In the genomic region with DNA sequence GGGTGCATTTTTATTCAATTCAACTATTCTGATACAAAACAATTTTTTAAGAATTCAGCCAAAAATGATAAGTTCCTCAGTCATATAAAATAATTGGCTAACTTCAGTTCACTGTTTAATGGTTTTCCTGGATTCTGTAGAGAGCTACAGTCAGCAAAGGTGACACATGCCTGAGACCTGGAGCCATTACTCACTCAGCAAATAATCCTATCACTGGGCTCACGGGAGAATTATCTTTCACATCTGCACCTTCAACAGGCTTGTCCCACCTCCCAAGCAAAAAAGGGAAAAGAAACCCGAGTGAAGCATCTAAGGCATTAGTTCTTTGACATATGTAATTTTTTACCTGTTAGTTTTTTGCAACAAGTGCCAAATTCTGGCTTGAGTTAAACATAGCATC, we compare ENCODE assay signal across 20 cellular contexts. TPM values are rescaled to one million over a fixed set of nuclear protein-coding genes. Genes with fewer than 3 reads are reported as not detected.
"Had no signal": no experiment of that assay in that cellular context is flagged by ENCODE, and none has a peak within 500 bp of the region (broad histone marks: within the 10 kb centered on the region; RNA-seq: fewer than 3 reads in every experiment).

No MANE protein-coding gene starts in this region.

- H3K9me3 ChIP-seq: ascending aorta, heart right ventricle, right atrium auricular region, tibial nerve had no signal

- H3K4me1 ChIP-seq: ascending aorta, heart right ventricle, right atrium auricular region, tibial nerve had no signal

- H3K4me3 ChIP-seq: ascending aorta, coronary artery, heart right ventricle, lung, right atrium auricular region, tibial nerve had no signal

- DNase-seq: activated CD4-positive, alpha-beta T cell treated with anti-CD3 and anti-CD28 coated beads for 1 hour; activated CD4-positive, alpha-beta T cell treated with anti-CD3 and anti-CD28 coated beads, Interleukin-2, amount 50 U/mL, for 4 hours; activated gamma-delta T cell; heart right ventricle; left colon; stimulated activated CD4-positive, alpha-beta T cell treated with anti-CD3 and anti-CD28 coated beads, Interleukin-12 subunit alpha, Interleukin-12 subunit beta, amount 100 ng/mL, for 4 hours; stimulated activated CD4-positive, alpha-beta T cell treated with anti-CD3 and anti-CD28 coated beads, Interleukin-1b, Interleukin-23, amount 100 ng/mL, for 48 hours; stimulated activated naive CD8-positive, alpha-beta T cell treated with anti-CD3 and anti-CD28 coated beads, Interleukin-15, Interleukin-2, amounts not matched to agents 100 U/mL and 50 U/mL, for 24 hours had no signal

- ATAC-seq: heart right ventricle; left colon; natural killer cell treated with Interleukin-12 subunit alpha and Interleukin-12 subunit beta and Interleukin-15 and Interleukin-18, amount 100 ng/mL, for 72 hours; stimulated activated naive CD8-positive, alpha-beta T cell treated with anti-CD3 and anti-CD28 coated beads, Interleukin-15, Interleukin-2, amounts not matched to agents 100 U/mL and 50 U/mL, for 24 hours had no signal

- FAIRE-seq: endometrium, urothelium cell line had no signal

- H3K27ac ChIP-seq: ascending aorta, coronary artery, heart right ventricle, right atrium auricular region, tibial nerve, VCaP had no signal

- H3K27me3 ChIP-seq: ascending aorta, right atrium auricular region, tibial nerve had no signal

- H3K36me3 ChIP-seq: ascending aorta, heart right ventricle, right atrium auricular region, tibial nerve had no signal

RNA-seq across cellular contexts. Expression of gene FOXA2, which starts 34.9 kb away (rescaled TPM):
- total RNA-seq: activated CD8-positive, alpha-beta memory T cell treated with anti-CD3 and anti-CD28 coated beads for 36 hours; ascending aorta; heart right ventricle; mesothelial cell of epicardium; natural killer cell treated with Interleukin-12 subunit alpha and Interleukin-12 subunit beta and Interleukin-15 and Interleukin-18, amount 100 ng/mL, for 72 hours; posterior vena cava; right atrium auricular region had no signal
- polyA plus RNA-seq: heart right ventricle had no signal
